In genomic region chr3:49298511-49298910, GRCh38 we compare ENCODE assay signal across 28 cellular contexts.
"Had no signal": no experiment of that assay in that cellular context is flagged by ENCODE, and none has a peak within 500 bp of the region (broad histone marks: within the 10 kb centered on the region; RNA-seq: fewer than 3 reads in every experiment).

No MANE protein-coding gene starts in this region.

- ATAC-seq: activated CD4-positive, alpha-beta T cell treated with anti-CD3 and anti-CD28 coated beads for 36 hours; body of pancreas; left lobe of liver; naive thymus-derived CD8-positive, alpha-beta T cell; stimulated activated naive CD8-positive, alpha-beta T cell treated with anti-CD3 and anti-CD28 coated beads, Interleukin-15, Interleukin-2, amounts not matched to agents 100 U/mL and 50 U/mL, for 24 hours; T-cell; WTC11 had no signal

- H3K27me3 ChIP-seq: body of pancreas, cardiac muscle cell, neural progenitor cell, sigmoid colon, vagina had no signal

- H3K9ac ChIP-seq: neural progenitor cell had no signal

- DNase-seq: activated CD4-positive, alpha-beta T cell treated with anti-CD3 and anti-CD28 coated beads for 36 hours; activated CD4-positive, alpha-beta T cell treated with anti-CD3 and anti-CD28 coated beads, Interleukin-2, amount 50 U/mL, for 4 hours; activated CD8-positive, alpha-beta memory T cell treated with anti-CD3 and anti-CD28 coated beads for 24 hours; activated CD8-positive, alpha-beta memory T cell treated with anti-CD3 and anti-CD28 coated beads, Interleukin-2, amount 50 U/mL, for 4 hours; activated effector memory CD4-positive, alpha-beta T cell treated with Interleukin-2 at 50 U/mL for 16 hours; activated naive CD4-positive, alpha-beta T cell treated with anti-CD3 and anti-CD28 coated beads for 36 hours; activated T-cell treated with anti-CD3 and anti-CD28 coated beads, Interleukin-2, amount 50 U/mL, for 48 hours; anterior cingulate cortex; body of pancreas; cortex of kidney; erythroblast; foreskin melanocyte; kidney; naive thymus-derived CD8-positive, alpha-beta T cell; sigmoid colon; stimulated activated CD4-positive, alpha-beta T cell treated with anti-CD3 and anti-CD28 coated beads, Interleukin-2, amount 100 ng/mL, for 48 hours; stimulated activated naive CD8-positive, alpha-beta T cell treated with anti-CD3 and anti-CD28 coated beads, Interleukin-15, Interleukin-2, amounts not matched to agents 100 U/mL and 50 U/mL, for 24 hours; T-cell; T-helper 9 cell had no signal

- H3K4me3 Mint-ChIP-seq: activated CD4-positive, alpha-beta T cell treated with anti-CD3 and anti-CD28 coated beads for 36 hours; activated naive CD4-positive, alpha-beta T cell treated with anti-CD3 and anti-CD28 coated beads for 36 hours; naive thymus-derived CD8-positive, alpha-beta T cell; neural progenitor cell; T-cell; type B pancreatic cell; WTC11 had no signal

- H3K4me2 ChIP-seq: neural progenitor cell, smooth muscle cell had no signal

- H3K9me3 ChIP-seq: body of pancreas, sigmoid colon, thoracic aorta, vagina had no signal

- H3K9me3 Mint-ChIP-seq: activated naive CD4-positive, alpha-beta T cell treated with anti-CD3 and anti-CD28 coated beads for 36 hours; naive thymus-derived CD8-positive, alpha-beta T cell; neural progenitor cell; T-cell; type B pancreatic cell; WTC11 had no signal

- H3K4me1 Mint-ChIP-seq: activated CD4-positive, alpha-beta T cell treated with anti-CD3 and anti-CD28 coated beads for 36 hours; neural progenitor cell; WTC11 had no signal

- H3K27me3 Mint-ChIP-seq: activated CD4-positive, alpha-beta T cell treated with anti-CD3 and anti-CD28 coated beads for 36 hours; naive thymus-derived CD8-positive, alpha-beta T cell; T-cell; type B pancreatic cell had no signal

- H3K4me3 ChIP-seq: body of pancreas, cardiac muscle cell, lung, neural progenitor cell, sigmoid colon, smooth muscle cell, thoracic aorta, vagina had no signal

- H3K4me1 ChIP-seq: body of pancreas, neural progenitor cell had no signal

- H3K27ac Mint-ChIP-seq: activated CD4-positive, alpha-beta T cell treated with anti-CD3 and anti-CD28 coated beads for 36 hours; activated naive CD4-positive, alpha-beta T cell treated with anti-CD3 and anti-CD28 coated beads for 36 hours; neural progenitor cell; type B pancreatic cell; WTC11 had no signal

- H3K27ac ChIP-seq: body of pancreas, cardiac muscle cell, neural progenitor cell, vagina had no signal

- H2AFZ ChIP-seq: neural progenitor cell had no signal
